8 cellular contexts compared by ENCODE assay signal in the genomic region with DNA sequence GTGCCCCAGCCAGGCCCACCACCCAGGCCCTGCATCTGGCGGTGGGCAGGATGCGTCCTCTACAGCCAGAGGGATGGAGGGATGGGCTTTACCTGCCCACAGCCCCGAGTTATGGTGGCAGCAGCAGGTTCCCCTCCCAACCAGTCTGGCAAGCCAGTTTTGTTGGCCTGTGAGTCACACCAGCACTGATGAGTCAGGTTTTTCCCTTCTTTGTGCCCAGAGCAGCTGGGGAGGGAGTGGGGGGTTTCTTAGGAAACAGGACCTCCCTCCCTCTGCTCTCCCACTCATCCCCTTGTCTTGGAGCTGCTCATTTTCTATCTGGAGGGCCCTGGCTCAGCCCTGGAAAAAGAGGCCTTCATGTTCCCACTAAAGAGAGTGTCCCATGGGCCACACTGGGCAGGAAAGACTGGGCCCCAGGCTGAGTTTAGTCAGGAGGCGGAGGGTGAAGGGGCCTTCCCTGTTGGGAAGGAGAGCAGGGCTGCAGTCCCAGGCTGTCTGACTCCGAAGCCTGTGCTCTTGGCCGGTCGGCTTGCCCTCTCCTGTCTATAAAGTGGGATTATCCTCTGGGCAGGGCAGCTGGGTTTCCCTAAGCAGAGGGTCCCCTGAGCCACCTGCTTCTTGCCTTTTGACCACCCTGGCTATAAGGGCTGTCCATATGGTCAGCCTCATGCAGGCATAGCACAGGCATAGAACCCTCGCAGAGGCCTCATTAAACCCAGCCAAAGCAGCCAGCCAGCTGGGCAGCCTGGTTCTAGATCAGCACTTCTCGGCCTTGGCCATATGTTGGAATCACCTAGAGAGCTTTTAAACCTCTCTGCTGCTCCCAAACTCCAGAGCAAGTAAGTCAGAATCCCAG. TPM values are rescaled to one million over a fixed set of nuclear protein-coding genes. Genes with fewer than 3 reads are reported as not detected.
DNase-seq lines count a peak whose midpoint lies in the region; ATAC-seq and TF ChIP-seq lines count a peak whose summit lies in the region.

No MANE protein-coding gene starts in this region.

- H3K27ac ChIP-seq in adrenal gland (peak overlapping the region; percentile 43 to 93 (median 84)), right atrium auricular region (peak overlapping the region; percentile 86 to 90)

- CTCF ChIA-PET in Caco-2 (lab: Charles Lee) = interaction anchor here (0.6 to 1.1 kb wide), 3 partner anchors 9 to 70 kb away, joined by 5 to 8 read pairs (median 5); no protein-coding TSS in a partner anchor

- peak; percentile 55 to 61 for DNase-seq in Caco-2
- DNase-seq in NCI-H226 = peak; percentile 96
- DNase-seq in adrenal gland = peak; percentile 82 to 94 (median 88)
- peak; percentile 89 for DNase-seq in right atrium auricular region (ENCODE audit: low spot score)
- DNase-seq in renal cortical epithelial cell (ENCODE audit: low read depth) = peak; percentile 92
- no peak for DNase-seq in effector CD8-positive, alpha-beta T cell (lab: John Stamatoyannopoulos, UW)

- intact Hi-C loops in Caco-2 (cut with micrococcal nuclease; ENCODE audit: unreplicated experiment) = no loop called here
- intact Hi-C loops in adrenal gland (cut with DNase I) = loop anchor here in 1 of 2 donors (5.0 kb wide), 1 partner anchor 40 kb away; no protein-coding TSS in a partner anchor

- TF ChIP-seq POLR2A in adrenal gland (IDR thresholded peaks at IDR 0.05) = peak in 1 of 2 donors; percentile 35

- no peaks in the 10 kb centered on the region for H3K9me3 Mint-ChIP-seq in Caco-2 (ENCODE audit: unreplicated experiment)

- WGBS in adrenal gland, 4 donors = 23 to 52% (median 47%) methylated on average over 4 to 9 of the region's 9 CpGs

- H3K4me1 ChIP-seq in Caco-2 (peaks cover 29% of the 10 kb centered on the region), adrenal gland (replicated peaks in 1 of 2) (peaks cover 12 to 22% of the 10 kb centered on the region in 2 donors), right atrium auricular region (peaks cover 0 to 58% of the 10 kb centered on the region in 2 donors)

- H3K27me3 Mint-ChIP-seq in Caco-2 (ENCODE audit: insufficient read depth, unreplicated experiment) = no peaks in the 10 kb centered on the region

- H3K4me1 Mint-ChIP-seq in Caco-2 (ENCODE audit: low read depth, unreplicated experiment) = peaks cover 25% of the 10 kb centered on the region

- no peaks in the 10 kb centered on the region for H3K27me3 ChIP-seq in Caco-2 (replicated peaks; ENCODE audit: control insufficient read depth, insufficient read depth, low read length)
- no peaks in the 10 kb centered on the region for H3K27me3 ChIP-seq in adrenal gland
- H3K27me3 ChIP-seq in right atrium auricular region = no peaks in the 10 kb centered on the region

- H3K27ac Mint-ChIP-seq in Caco-2 (ENCODE audit: unreplicated experiment) = peak overlapping the region; percentile 83

- H3K9me3 ChIP-seq in Caco-2 (no peaks in the 10 kb centered on the region), adrenal gland (replicated peaks in 1 of 3) (no peaks in the 10 kb centered on the region), right atrium auricular region (no peaks in the 10 kb centered on the region)

- no peaks in the 10 kb centered on the region for H3K36me3 ChIP-seq in Caco-2 (ENCODE audit: control insufficient read depth, insufficient read depth, low read length)
- no peaks in the 10 kb centered on the region for H3K36me3 ChIP-seq in adrenal gland (replicated peaks in 1 of 2)
- H3K36me3 ChIP-seq in right atrium auricular region = no peaks in the 10 kb centered on the region

- peaks cover 6% of the 10 kb centered on the region for H3K36me3 Mint-ChIP-seq in Caco-2 (ENCODE audit: insufficient read depth, unreplicated experiment)

- ATAC-seq in HG03025 (IDR thresholded peaks at IDR 0.05; ENCODE audit: low FRiP score, unreplicated experiment) (no peak), HG03378 (IDR thresholded peaks at IDR 0.05; ENCODE audit: unreplicated experiment) (no peak)

- no peak for TF ChIP-seq CTCF in Caco-2 (IDR thresholded peaks at IDR 0.05; ENCODE audit: insufficient read depth in 1 of 2, low read depth in 1 of 2, low read length in 1 of 2, severe bottlenecking in 1 of 2, unreplicated experiment in 1 of 2)
- TF ChIP-seq CTCF in adrenal gland (IDR thresholded peaks at IDR 0.05) = no peak
- no peak for TF ChIP-seq CTCF in right atrium auricular region (IDR thresholded peaks at IDR 0.05)

- POLR2A ChIA-PET in Caco-2 (lab: Charles Lee) = no interaction called here

- H3K4me3 Mint-ChIP-seq in Caco-2 (ENCODE audit: unreplicated experiment) = no peak overlapping the region

- H3K4me3 ChIP-seq in Caco-2 (ENCODE audit: low read depth, low read length) = no peak overlapping the region
- H3K4me3 ChIP-seq in adrenal gland = no peak overlapping the region
- no peak overlapping the region for H3K4me3 ChIP-seq in right atrium auricular region

- no TSS peak for BruUV-seq in Caco-2 (replicated peaks; lab: Mats Ljungman, UMichigan)

RNA-seq across cellular contexts. Expression of a gene that starts 30.2 kb away (rescaled TPM):
- 0.23 TPM in 1 of 2 replicates, not detected in the other for total RNA-seq in Caco-2 (2022)
- total RNA-seq in adrenal gland = 1 to 10 TPM in 5 of 8 donors, under 1 TPM in 1, not detected in 2; 0.84 to 2.9 (median 2.5) TPM
- under 1 TPM; 0.24 to 0.81 (median 0.72) TPM for polyA plus RNA-seq in adrenal gland
- total RNA-seq in right atrium auricular region = 100 to 1,000 TPM in 1 of 2 donors, 10 to 100 TPM in 1; 25.7 to 204 TPM
- total RNA-seq in renal cortical epithelial cell = 31.3 and 35.9 TPM in 2 replicates

RNA-seq across cellular contexts. Expression of a gene that starts 41.8 kb away (rescaled TPM):
- total RNA-seq in Caco-2 (2022) = 0.50 and 0.67 TPM in 2 replicates
- 10 to 100 TPM in 6 of 8 donors, 1 to 10 TPM in 2; 8.0 to 30.8 (median 16.2) TPM for total RNA-seq in adrenal gland
- 10 to 100 TPM in 2 of 3 donors, 1 to 10 TPM in 1; 3.2 to 13.6 (median 12.1) TPM for polyA plus RNA-seq in adrenal gland
- total RNA-seq in right atrium auricular region = 10 to 100 TPM; 17.6 to 25.6 TPM
- total RNA-seq in renal cortical epithelial cell = 72.3 and 121 TPM in 2 replicates

RNA-seq across cellular contexts. Expression of a gene that starts 43.7 kb away (rescaled TPM):
- total RNA-seq in Caco-2 (2022) = 11.4 and 11.7 TPM in 2 replicates
- 10 to 100 TPM; 11.6 to 24.2 (median 13.4) TPM for total RNA-seq in adrenal gland
- polyA plus RNA-seq in adrenal gland = 10 to 100 TPM in 2 of 3 donors, 1 to 10 TPM in 1; 1.4 to 20.6 (median 17.4) TPM
- total RNA-seq in right atrium auricular region = 10 to 100 TPM; 26.7 to 30.7 TPM
- 21.5 and 27.9 TPM in 2 replicates for total RNA-seq in renal cortical epithelial cell

RNA-seq across cellular contexts. Expression of a gene that starts 44.2 kb away (rescaled TPM):
- total RNA-seq in Caco-2 (2022) = 105 and 112 TPM in 2 replicates
- 100 to 1,000 TPM in 1 of 8 donors, 10 to 100 TPM in 7; 38.7 to 139 (median 58.6) TPM for total RNA-seq in adrenal gland
- 10 to 100 TPM; 46.8 to 79.8 (median 68.4) TPM for polyA plus RNA-seq in adrenal gland
- total RNA-seq in right atrium auricular region = 10 to 100 TPM; 48.0 to 51.8 TPM
- total RNA-seq in renal cortical epithelial cell = 67.9 and 95.0 TPM in 2 replicates

RNA-seq across cellular contexts. Expression of a gene that starts 47.1 kb away (rescaled TPM):
- not detected in 2 replicates for total RNA-seq in Caco-2 (2022)
- total RNA-seq in adrenal gland = 1 to 10 TPM in 3 of 8 donors, under 1 TPM in 2, not detected in 3; 0.47 to 2.3 (median 1.1) TPM
- 1 to 10 TPM in 1 of 3 donors, under 1 TPM in 2; 0.26 to 1.3 (median 0.44) TPM for polyA plus RNA-seq in adrenal gland
- total RNA-seq in right atrium auricular region = under 1 TPM; 0.35 to 0.67 TPM
- 0.35 and 3.2 TPM in 2 replicates for total RNA-seq in renal cortical epithelial cell
